In the genomic region with DNA sequence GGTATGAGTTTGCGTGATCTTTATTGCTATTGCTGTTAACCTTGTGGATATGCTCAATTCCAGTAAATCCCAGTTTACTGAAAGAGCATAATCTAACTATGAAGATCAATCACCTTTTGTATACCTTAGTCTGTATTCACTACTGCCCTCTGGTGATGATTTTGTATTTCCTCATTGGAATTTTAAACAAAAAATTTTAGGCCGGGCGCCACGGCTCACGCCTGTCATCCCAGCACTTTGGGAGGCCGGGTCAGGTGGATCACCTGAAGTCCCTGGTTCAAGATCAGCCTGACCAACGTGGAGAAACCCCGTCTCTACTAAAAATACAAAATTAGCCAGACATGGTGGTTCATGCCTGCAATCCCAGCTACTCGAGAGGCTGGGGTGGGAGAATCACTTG, we compare ENCODE assay signal across 13 cellular contexts. TPM values are rescaled to one million over a fixed set of nuclear protein-coding genes. Genes with fewer than 3 reads are reported as not detected.
DNase-seq lines count a peak whose midpoint lies in the region; ATAC-seq, FAIRE-seq and TF ChIP-seq lines count a peak whose summit lies in the region.
"Had no signal": no experiment of that assay in that cellular context is flagged by ENCODE, and none has a peak within 500 bp of the region (broad histone marks: within the 10 kb centered on the region; RNA-seq: fewer than 3 reads in every experiment).

No MANE protein-coding gene starts in this region.

- H3K27me3 Mint-ChIP-seq in WTC11 (ENCODE audit: low read depth) = no peaks in the 10 kb centered on the region
- H3K27me3 Mint-ChIP-seq: memory B cell had no signal

- no peak overlapping the region for H3K4me3 ChIP-seq in A673 (ENCODE audit: low read depth, low read length, poor library complexity, severe bottlenecking)
- H3K4me3 ChIP-seq: gastroesophageal sphincter had no signal

- no peaks in the 10 kb centered on the region for H3K9me3 Mint-ChIP-seq in WTC11
- H3K9me3 Mint-ChIP-seq: memory B cell had no signal

- CTCF ChIA-PET in A673 (lab: Charles Lee) = interaction anchor here (0.7 kb wide), 1 partner anchor 491 kb away, joined by 3 read pairs; no protein-coding TSS in a partner anchor
- CTCF ChIA-PET in WTC11 (lab: Charles Lee) = interaction anchor here (0.9 kb wide), 1 partner anchor 8 kb away, joined by 3 read pairs; no protein-coding TSS in a partner anchor

- no peak for FAIRE-seq in GM19239 (lab: Jason Lieb, UNC)
- FAIRE-seq: GM18507 had no signal

- H3K4me1 Mint-ChIP-seq in WTC11 = peaks cover 2% of the 10 kb centered on the region; the same call in 1 of the 2 replicates

- H3K4me1 ChIP-seq in A673 (ENCODE audit: insufficient read depth, low read length, poor library complexity, severe bottlenecking) (no peaks in the 10 kb centered on the region), foreskin keratinocyte (no peaks in the 10 kb centered on the region)

- H3K36me3 Mint-ChIP-seq in WTC11 = no peaks in the 10 kb centered on the region

- ATAC-seq in foreskin keratinocyte (no peak), WTC11 (no peak)
- ATAC-seq: gastroesophageal sphincter had no signal

- BruUV-seq in A673 (replicated peaks; lab: Mats Ljungman, UMichigan) = no TSS peak

- POLR2A ChIA-PET in A673 (lab: Charles Lee; ENCODE audit: low non-redundant PET) (no interaction called here), WTC11 (lab: Charles Lee) (no interaction called here)

- H3K36me3 ChIP-seq in A673 (ENCODE audit: insufficient read depth, low read length, poor library complexity, severe bottlenecking) = no peaks in the 10 kb centered on the region

- H3K9me3 ChIP-seq in A673 (ENCODE audit: low read depth, low read length, poor library complexity, severe bottlenecking) = no peaks in the 10 kb centered on the region
- H3K9me3 ChIP-seq: gastroesophageal sphincter had no signal

- H3K27me3 ChIP-seq in A673 (replicated peaks; ENCODE audit: insufficient read depth, low read depth, low read length, poor library complexity) (no peaks in the 10 kb centered on the region), foreskin keratinocyte (no peaks in the 10 kb centered on the region)
- H3K27me3 ChIP-seq: gastroesophageal sphincter had no signal

- no peak overlapping the region for H3K27ac Mint-ChIP-seq in WTC11
- H3K27ac Mint-ChIP-seq: memory B cell had no signal

- DNase-seq in A673 (ENCODE audit: low spot score) (peak; percentile 22), GM03348 (ENCODE audit: low spot score) (peak; percentile 13), RPMI8226 (peak; percentile 11), foreskin keratinocyte (peak in 1 of 2 donors; percentile 5), middle frontal gyrus (ENCODE audit: extremely low spot score, low spot score) (no peak), GM19239 (ENCODE audit: insufficient read length, low spot score) (no peak), WTC11 (ENCODE audit: low spot score) (no peak)
- no peak for DNase-seq in activated CD8-positive, alpha-beta memory T cell treated with anti-CD3 and anti-CD28 coated beads, Interleukin-2, amount 50 U/mL, for 48 hours
- DNase-seq: activated CD8-positive, alpha-beta memory T cell treated with anti-CD3 and anti-CD28 coated beads, Interleukin-2, amount 50 U/mL, for 4 hours; NK-92 treated with Interleukin-12 subunit alpha and Interleukin-12 subunit beta, amount 100 ng/mL, for 24 hours had no signal

- no peak overlapping the region for H3K4me3 Mint-ChIP-seq in WTC11
- H3K4me3 Mint-ChIP-seq: memory B cell had no signal

- peak; percentile 45 for TF ChIP-seq CTCF in A673 (conservative IDR thresholded peaks at IDR 0.05; ENCODE audit: low read depth, low read length)
- peak; percentile 60 for TF ChIP-seq CTCF in foreskin keratinocyte (conservative IDR thresholded peaks at IDR 0.05)
- no peak for TF ChIP-seq CTCF in WTC11 (IDR thresholded peaks at IDR 0.05)

- H3K27ac ChIP-seq in A673 (ENCODE audit: low read depth, low read length, poor library complexity, severe bottlenecking) (no peak overlapping the region), foreskin keratinocyte (no peak overlapping the region)
- H3K27ac ChIP-seq: gastroesophageal sphincter had no signal

- intact Hi-C loops in A673 (cut with micrococcal nuclease; ENCODE audit: unreplicated experiment) = no loop called here

TF ChIP-seq in WTC11, 78 proteins besides CTCF, POLR2A, EP300 and RAD21:
- TF ChIP-seq ZNF281 (CRISPR knock-in tag; IDR thresholded peaks at IDR 0.05) = no peak
- TF ChIP-seq SMAD4 (CRISPR knock-in tag; IDR thresholded peaks at IDR 0.05) = no peak
- TF ChIP-seq EMX1 (CRISPR knock-in tag; IDR thresholded peaks at IDR 0.05) = no peak
- TF ChIP-seq FOXJ3 (CRISPR knock-in tag; IDR thresholded peaks at IDR 0.05; ENCODE audit: borderline replicate concordance) = no peak
- no peak for TF ChIP-seq ZNF317 (CRISPR knock-in tag; IDR thresholded peaks at IDR 0.05; ENCODE audit: borderline replicate concordance, low read depth)
- no peak for TF ChIP-seq NFATC4 (CRISPR knock-in tag; IDR thresholded peaks at IDR 0.05)
- TF ChIP-seq JUN (CRISPR knock-in tag; IDR thresholded peaks at IDR 0.05) = no peak
- no peak for TF ChIP-seq NR2C2 (CRISPR knock-in tag; IDR thresholded peaks at IDR 0.05)
- no peak for TF ChIP-seq ESRRA (CRISPR knock-in tag; IDR thresholded peaks at IDR 0.05; ENCODE audit: borderline replicate concordance)
- no peak for TF ChIP-seq OVOL2 (CRISPR knock-in tag; IDR thresholded peaks at IDR 0.05; ENCODE audit: borderline replicate concordance)
- TF ChIP-seq CDX4 (CRISPR knock-in tag; IDR thresholded peaks at IDR 0.05; ENCODE audit: borderline replicate concordance) = no peak
- no peak for TF ChIP-seq MLX (CRISPR knock-in tag; IDR thresholded peaks at IDR 0.05)
- no peak for TF ChIP-seq ERG (CRISPR knock-in tag; IDR thresholded peaks at IDR 0.05)

RNA-seq across cellular contexts. Expression of gene COMMD1, which starts 5.1 kb away (rescaled TPM):
- 35.0 and 41.4 TPM in 2 replicates for total RNA-seq in A673 (2021)
- 33.8 and 35.8 TPM in 2 replicates for total RNA-seq in foreskin keratinocyte
- 63.9 and 68.5 TPM in 2 replicates for polyA plus RNA-seq in foreskin keratinocyte
- total RNA-seq in WTC11 (2021) = 21.4 to 24.7 TPM (median 21.8 TPM) in 3 replicates

RNA-seq across cellular contexts. Expression of gene CCT4, which starts 22.1 kb away (rescaled TPM):
- total RNA-seq in A673 (2021) (329 and 348 TPM in 2 replicates), foreskin keratinocyte (241 and 251 TPM in 2 replicates), WTC11 (2021) (345 to 362 TPM (median 359 TPM) in 3 replicates)
- 190 and 210 TPM in 2 replicates for polyA plus RNA-seq in foreskin keratinocyte

RNA-seq across cellular contexts. Expression of gene FAM161A, which starts 56.7 kb away (rescaled TPM):
- total RNA-seq in A673 (2021) (12.8 and 14.9 TPM in 2 replicates), foreskin keratinocyte (3.3 and 3.8 TPM in 2 replicates), WTC11 (2021) (11.0 to 12.4 TPM (median 11.9 TPM) in 3 replicates)
- polyA plus RNA-seq in foreskin keratinocyte = 1.2 and 1.5 TPM in 2 replicates

Comparison
In these comparisons a context has a peak if more than half of its experiments do, and no peak if none do; other contexts are left out.
1. DNase-seq: peak in A673 (single experiment), GM03348 (single experiment) and RPMI8226 (single experiment); none in middle frontal gyrus (single experiment), GM19239 (single experiment), WTC11 (single experiment) and activated CD8-positive, alpha-beta memory T cell treated with anti-CD3 and anti-CD28 coated beads, Interleukin-2, amount 50 U/mL, for 48 hours (single experiment).